ENCODE assay signal across 8 cellular contexts in the genomic region with DNA sequence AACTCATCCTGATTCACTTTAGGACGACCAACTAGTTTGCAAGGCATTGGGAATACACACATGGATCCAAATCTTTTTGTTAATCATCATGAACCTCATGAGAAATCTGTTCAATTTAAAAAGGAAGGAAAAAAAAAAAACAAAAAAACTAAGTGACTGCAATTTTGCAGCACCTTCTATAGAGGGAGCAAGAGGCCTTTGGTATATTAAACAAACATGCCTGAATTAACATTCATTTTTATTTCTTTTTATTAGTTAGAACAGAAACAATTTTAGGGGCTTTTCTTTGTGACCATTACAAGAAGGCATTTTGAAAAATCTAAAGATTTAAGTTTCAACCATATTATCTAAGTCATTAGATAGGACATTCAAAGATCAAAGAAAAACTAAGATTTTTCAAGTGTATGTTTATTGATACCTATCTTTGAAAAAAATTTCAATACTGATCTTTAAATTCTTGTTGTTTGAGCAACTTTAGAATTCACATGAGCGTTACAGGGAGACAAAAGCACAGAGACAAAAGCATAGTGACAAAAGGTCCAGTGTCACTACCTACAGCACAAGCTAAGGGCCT.
DNase-seq lines count a peak whose midpoint lies in the region; ATAC-seq, FAIRE-seq and TF ChIP-seq lines count a peak whose summit lies in the region.

No MANE protein-coding gene starts in this region.

- no peak for DNase-seq in CD4-positive, alpha-beta T cell
- peak; percentile 18 for DNase-seq in GM20000 (ENCODE audit: low spot score)
- DNase-seq in SW480 (ENCODE audit: low spot score), result peak; percentile 37
- peak in 1 of 2 donors; percentile 24 for DNase-seq in frontal cortex (ENCODE audit: low spot score in 2 of 2)
- no peak for DNase-seq in spleen
- DNase-seq in GF-D8 (lab: John Stamatoyannopoulos, UW), result no peak
- no peak for DNase-seq in GOT3 (lab: John Stamatoyannopoulos, UW)
- no peak for DNase-seq in activated CD4-positive, alpha-beta T cell treated with anti-CD3 and anti-CD28 coated beads for 4 hours

- ATAC-seq in CD4-positive, alpha-beta T cell (ENCODE audit: poor library complexity), result peak; percentile 57

- POLR2A ChIA-PET in CD4-positive, alpha-beta T cell (lab: Charles Lee), result interaction anchor here (1.2 kb wide), 1 partner anchor 490 kb away, joined by 4 read pairs; no protein-coding TSS in a partner anchor

- H3K27me3 Mint-ChIP-seq in CD4-positive, alpha-beta T cell, result no peaks in the 10 kb centered on the region

- 29 to 51% (median 40%) methylated on average over 2 of the region's 2 CpGs for WGBS in spleen, 5 donors

- no peaks in the 10 kb centered on the region for H3K27me3 ChIP-seq in CD4-positive, alpha-beta T cell (ENCODE audit: control insufficient read depth, insufficient read depth, low read length)
- no peaks in the 10 kb centered on the region for H3K27me3 ChIP-seq in spleen (replicated peaks in 1 of 7)

- H3K36me3 Mint-ChIP-seq in CD4-positive, alpha-beta T cell (ENCODE audit: low read depth), result peaks cover 59% of the 10 kb centered on the region

- CTCF ChIA-PET in CD4-positive, alpha-beta T cell (lab: Charles Lee), result interaction anchor here (0.6 to 1.8 kb wide), 4 partner anchors 150 to 923 kb away, joined by 3 to 4 read pairs (median 4); partner anchors contain the start of gene CBLB

- no peak overlapping the region for H3K27ac ChIP-seq in CD4-positive, alpha-beta T cell (ENCODE audit: low read depth, low read length)
- no peak overlapping the region for H3K27ac ChIP-seq in spleen

- H3K4me1 Mint-ChIP-seq in CD4-positive, alpha-beta T cell (ENCODE audit: low read depth), result peaks cover 28% of the 10 kb centered on the region

- H3K4me1 ChIP-seq in spleen, result peaks cover 0 to 33% (median 5%) of the 10 kb centered on the region in 6 donors

- H3K9me3 Mint-ChIP-seq in CD4-positive, alpha-beta T cell, result no peaks in the 10 kb centered on the region

- TF ChIP-seq POLR2A in spleen (IDR thresholded peaks at IDR 0.05), result no peak

- TF ChIP-seq CTCF in CD4-positive, alpha-beta T cell (IDR thresholded peaks at IDR 0.05), result peak; percentile 95
- peak; percentile 38 for TF ChIP-seq CTCF in GM20000 (IDR thresholded peaks at IDR 0.05; ENCODE audit: extremely low read depth, missing control alignments)
- TF ChIP-seq CTCF in spleen (IDR thresholded peaks at IDR 0.05 in 8 of 11, conservative IDR thresholded peaks at IDR 0.05 in 3 of 11), result peak; percentile 46 to 83 (median 71)

- H3K9me3 ChIP-seq in CD4-positive, alpha-beta T cell (ENCODE audit: control insufficient read depth, low read length), result no peaks in the 10 kb centered on the region
- H3K9me3 ChIP-seq in spleen, result no peaks in the 10 kb centered on the region

- peak; percentile 98 for FAIRE-seq in frontal cortex (lab: Jason Lieb, UNC)

- peak overlapping the region; percentile 61 for H3K27ac Mint-ChIP-seq in CD4-positive, alpha-beta T cell

- H3K36me3 ChIP-seq in spleen, result peaks cover 0 to 51% (median 11%) of the 10 kb centered on the region in 6 donors

- H3K4me3 ChIP-seq in spleen, result no peak overlapping the region

- intact Hi-C loops in CD4-positive, alpha-beta T cell (cut with DNase I, micrococcal nuclease), result loop anchor here (1.0 to 10.0 kb wide), 7 partner anchors 67 to 1378 kb away; partner anchors contain the start of gene CBLB (in 1 of the 2)
- intact Hi-C loops in spleen (cut with DNase I; ENCODE audit: low total_unique reads), result no loop called here

- H3K4me3 Mint-ChIP-seq in CD4-positive, alpha-beta T cell, result no peak overlapping the region

Comparison
In these comparisons a context has a peak if more than half of its experiments do, and no peak if none do; other contexts are left out.
1. DNase-seq: peak in GM20000 (single experiment) and SW480 (single experiment); none in CD4-positive, alpha-beta T cell (0 of 10), spleen (single experiment), GF-D8 (single experiment), GOT3 (single experiment) and activated CD4-positive, alpha-beta T cell treated with anti-CD3 and anti-CD28 coated beads for 4 hours (0 of 2).
2. CTCF ChIP-seq: peak in every context shown above with its lines; median percentile 95 in CD4-positive, alpha-beta T cell; 71 in spleen; 38 in GM20000.